ENCODE assay signal across 7 cellular contexts in the genomic region with DNA sequence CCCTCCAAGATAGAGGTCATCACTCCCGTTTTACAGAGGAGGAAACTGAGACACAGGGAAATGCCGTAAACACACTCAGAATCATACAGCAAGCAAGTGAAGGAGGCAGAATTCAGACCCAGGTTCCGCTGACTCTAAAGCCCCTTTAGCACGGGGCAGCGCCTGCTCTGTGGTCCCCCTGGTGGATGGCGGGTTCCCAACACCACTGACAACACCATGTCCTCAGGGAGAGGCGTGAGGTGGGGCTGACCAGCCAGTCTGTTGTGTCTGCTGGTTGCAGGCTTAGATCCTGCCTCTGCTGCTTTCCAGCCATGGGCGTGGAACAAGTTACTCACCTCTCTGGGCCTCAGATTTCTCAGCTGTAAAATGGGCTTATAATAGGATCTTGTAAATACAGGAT.
DNase-seq lines count a peak whose midpoint lies in the region; ATAC-seq and TF ChIP-seq lines count a peak whose summit lies in the region.

No MANE protein-coding gene starts in this region.

- H3K4me3 ChIP-seq in neuronal stem cell (ENCODE audit: low read length in 2 of 2): no peak overlapping the region

- no peaks in the 10 kb centered on the region for H3K36me3 Mint-ChIP-seq in activated T-helper 1 cell treated with anti-CD3 and anti-CD28 coated beads, Interleukin-12 subunit alpha, Interleukin-12 subunit beta, Interleukin-2, Interleukin-4 antibody, amounts not matched to agents 30 ng/mL and 10 ng/mL and 1 ng/mL, durations not matched to agents 14 hours and 24 hours and 36 hours (ENCODE audit: low read depth)

- no CpG with 5 or more reads among the region's 8 CpGs for WGBS in neuronal stem cell (ENCODE audit: extremely low coverage in 2 of 2, insufficient read length in 2 of 2, insufficient replicate concordance in 1 of 2), 2 donors

- H3K9me3 Mint-ChIP-seq in activated T-helper 1 cell treated with anti-CD3 and anti-CD28 coated beads, Interleukin-12 subunit alpha, Interleukin-12 subunit beta, Interleukin-2, Interleukin-4 antibody, amounts not matched to agents 30 ng/mL and 10 ng/mL and 1 ng/mL, durations not matched to agents 14 hours and 24 hours and 36 hours: no peaks in the 10 kb centered on the region

- H2BK15ac ChIP-seq in neuronal stem cell (ENCODE audit: low read length): no peak overlapping the region

- H4K91ac ChIP-seq in neuronal stem cell (ENCODE audit: low read depth, low read length, poor library complexity): no peak overlapping the region

- intact Hi-C loops in activated T-helper 1 cell treated with anti-CD3 and anti-CD28 coated beads, Interleukin-12 subunit alpha, Interleukin-12 subunit beta, Interleukin-2, Interleukin-4 antibody, amounts not matched to agents 30 ng/mL and 10 ng/mL and 1 ng/mL, durations not matched to agents 14 hours and 24 hours and 36 hours (cut with micrococcal nuclease): no loop called here

- H2AFZ ChIP-seq in neuronal stem cell (ENCODE audit: low read length): no peak overlapping the region

- no peak overlapping the region for H2AK5ac ChIP-seq in neuronal stem cell (ENCODE audit: low read depth, low read length)

- H3K36me3 ChIP-seq in neuronal stem cell (replicated peaks in 1 of 2; ENCODE audit: control insufficient read depth in 2 of 2, insufficient read depth in 2 of 2, low read length in 2 of 2): no peaks in the 10 kb centered on the region

- no peak overlapping the region for H4K8ac ChIP-seq in neuronal stem cell (ENCODE audit: low read depth, low read length)

- peaks cover 22% of the 10 kb centered on the region for H3K27me3 Mint-ChIP-seq in activated T-helper 1 cell treated with anti-CD3 and anti-CD28 coated beads, Interleukin-12 subunit alpha, Interleukin-12 subunit beta, Interleukin-2, Interleukin-4 antibody, amounts not matched to agents 30 ng/mL and 10 ng/mL and 1 ng/mL, durations not matched to agents 14 hours and 24 hours and 36 hours (ENCODE audit: insufficient read depth)

- no peak overlapping the region for H3K9ac ChIP-seq in neuronal stem cell (ENCODE audit: low read depth, low read length, poor library complexity)

- peaks cover 0 to 14% (median 0%) of the 10 kb centered on the region in 3 experiments for H3K27me3 ChIP-seq in neuronal stem cell (ENCODE audit: control insufficient read depth in 3 of 3, insufficient read depth in 3 of 3, low read depth in 1 of 3, low read length in 3 of 3)

- no peak overlapping the region for H3K4ac ChIP-seq in neuronal stem cell (ENCODE audit: low read length)

- no peak overlapping the region for H2BK12ac ChIP-seq in neuronal stem cell (ENCODE audit: low read length)

- no peak overlapping the region for H3K4me2 ChIP-seq in neuronal stem cell (ENCODE audit: insufficient read depth, low read length, poor library complexity, severe bottlenecking)

- H3K18ac ChIP-seq in neuronal stem cell (ENCODE audit: low read length): no peak overlapping the region

- H2BK120ac ChIP-seq in neuronal stem cell (ENCODE audit: low read depth, low read length): no peak overlapping the region

- H3K4me3 Mint-ChIP-seq in activated T-helper 1 cell treated with anti-CD3 and anti-CD28 coated beads, Interleukin-12 subunit alpha, Interleukin-12 subunit beta, Interleukin-2, Interleukin-4 antibody, amounts not matched to agents 30 ng/mL and 10 ng/mL and 1 ng/mL, durations not matched to agents 14 hours and 24 hours and 36 hours: no peak overlapping the region

- H3K4me1 Mint-ChIP-seq in activated T-helper 1 cell treated with anti-CD3 and anti-CD28 coated beads, Interleukin-12 subunit alpha, Interleukin-12 subunit beta, Interleukin-2, Interleukin-4 antibody, amounts not matched to agents 30 ng/mL and 10 ng/mL and 1 ng/mL, durations not matched to agents 14 hours and 24 hours and 36 hours (ENCODE audit: low read depth): no peaks in the 10 kb centered on the region

- DNase-seq in NCI-H1092 treated with DMSO at 0.1 percent for 48 hours (lab: John Stamatoyannopoulos, UW) (peak; percentile 39), ecto neural progenitor cell (ENCODE audit: low spot score) (peak; percentile 82), neuronal stem cell (ENCODE audit: low spot score) (peak; percentile 39), NCI-H1436 treated with DMSO at 0.1 percent for 48 hours (lab: John Stamatoyannopoulos, UW) (no peak)
- no peak for DNase-seq in activated T-helper 1 cell treated with anti-CD3 and anti-CD28 coated beads, Interleukin-12 subunit alpha, Interleukin-12 subunit beta, Interleukin-2, Interleukin-4 antibody, amounts not matched to agents 30 ng/mL and 10 ng/mL and 1 ng/mL, durations not matched to agents 14 hours and 24 hours and 36 hours (ENCODE audit: low spot score)

- H3K14ac ChIP-seq in neuronal stem cell (ENCODE audit: low read length): no peak overlapping the region

- H3K4me1 ChIP-seq in neuronal stem cell (ENCODE audit: control insufficient read depth in 2 of 2, insufficient read depth in 1 of 2, low read depth in 1 of 2, low read length in 2 of 2): no peaks in the 10 kb centered on the region

- no peak overlapping the region for H3K23ac ChIP-seq in neuronal stem cell (ENCODE audit: low read depth, low read length, poor library complexity)

- TF ChIP-seq CTCF in GM12873 (IDR thresholded peaks at IDR 0.05; ENCODE audit: insufficient read depth, low read depth, low read length, missing control alignments): peak; percentile 59

- no peaks in the 10 kb centered on the region for H3K79me1 ChIP-seq in neuronal stem cell (ENCODE audit: low read depth, low read length)

- H3K27ac ChIP-seq in neuronal stem cell (replicated peaks; ENCODE audit: low read length): no peak overlapping the region

- H3K27ac Mint-ChIP-seq in activated T-helper 1 cell treated with anti-CD3 and anti-CD28 coated beads, Interleukin-12 subunit alpha, Interleukin-12 subunit beta, Interleukin-2, Interleukin-4 antibody, amounts not matched to agents 30 ng/mL and 10 ng/mL and 1 ng/mL, durations not matched to agents 14 hours and 24 hours and 36 hours: no peak overlapping the region

- H2BK5ac ChIP-seq in neuronal stem cell (ENCODE audit: low read length): no peak overlapping the region

- no peak for ATAC-seq in HG03097 (IDR thresholded peaks at IDR 0.05; ENCODE audit: low FRiP score, unreplicated experiment)

- no peaks in the 10 kb centered on the region for H3K9me3 ChIP-seq in neuronal stem cell (replicated peaks in 1 of 2; ENCODE audit: control insufficient read depth in 2 of 2, insufficient read depth in 1 of 2, low read depth in 1 of 2, low read length in 2 of 2)

Comparison
In these comparisons a context has a peak if more than half of its experiments do, and no peak if none do; other contexts are left out.
1. DNase-seq: peak in NCI-H1092 treated with DMSO at 0.1 percent for 48 hours (single experiment), ecto neural progenitor cell (single experiment) and neuronal stem cell (single experiment); none in activated T-helper 1 cell treated with anti-CD3 and anti-CD28 coated beads, Interleukin-12 subunit alpha, Interleukin-12 subunit beta, Interleukin-2, Interleukin-4 antibody, amounts not matched to agents 30 ng/mL and 10 ng/mL and 1 ng/mL, durations not matched to agents 14 hours and 24 hours and 36 hours (single experiment) and NCI-H1436 treated with DMSO at 0.1 percent for 48 hours (single experiment).